In the genomic region with DNA sequence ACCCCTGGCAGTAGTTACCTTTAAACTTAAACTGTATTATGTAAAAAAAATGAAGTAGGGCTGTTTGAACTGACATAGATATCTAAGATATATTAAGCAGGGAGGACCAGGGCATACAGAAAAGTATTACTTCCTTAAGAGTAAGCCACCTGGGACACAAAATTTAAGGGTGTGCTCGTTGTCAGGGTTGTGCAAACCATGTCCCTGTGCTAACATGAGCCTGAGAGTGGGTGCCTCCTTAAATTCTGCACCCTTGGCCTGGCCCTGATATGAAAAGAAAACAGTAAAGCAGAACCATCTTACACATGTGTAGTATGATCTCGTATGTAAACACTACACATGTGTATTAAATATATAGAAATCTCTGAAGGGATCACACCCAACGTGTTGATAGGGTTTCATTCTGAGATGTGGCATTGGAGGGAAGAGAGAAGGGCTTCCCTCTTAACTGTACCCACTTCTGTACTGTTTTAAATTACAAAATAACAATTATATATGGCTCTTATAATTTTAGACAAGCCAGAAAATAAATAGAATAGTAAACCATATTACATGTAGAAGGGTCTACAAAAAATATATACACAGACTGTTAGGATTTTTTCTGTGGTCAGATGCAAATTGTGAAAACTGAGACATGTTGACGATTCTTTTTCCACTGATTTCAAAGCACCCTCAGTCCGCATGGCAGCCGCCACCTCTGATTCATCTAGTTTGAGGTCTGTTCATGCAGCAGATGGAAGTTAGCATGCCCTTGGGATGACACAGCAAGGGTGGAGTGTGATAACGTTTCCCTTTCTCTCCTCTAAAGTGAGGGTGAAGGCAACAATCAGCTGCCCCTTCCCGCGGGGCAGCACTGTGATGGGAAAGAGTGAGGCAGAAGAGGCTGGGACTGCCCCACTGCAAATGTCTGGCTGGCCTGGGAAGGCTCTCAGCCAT, we compare ENCODE assay signal across 9 cellular contexts.
A peak's percentile ranks its signal among the peaks of the same experiment; 100 is the strongest.
DNase-seq lines count a peak whose midpoint lies in the region; ATAC-seq and TF ChIP-seq lines count a peak whose summit lies in the region.
"Had no signal": no experiment of that assay in that cellular context is flagged by ENCODE, and none has a peak within 500 bp of the region (broad histone marks: within the 10 kb centered on the region; RNA-seq: fewer than 3 reads in every experiment).

No MANE protein-coding gene starts in this region.

- CTCF ChIA-PET in RWPE1 (lab: Yijun Ruan, JAX), result no interaction called here
- CTCF ChIA-PET in Calu3 (lab: Charles Lee), result interaction anchor here (0.7 kb wide), 1 partner anchor 38 kb away, joined by 3 read pairs; no protein-coding TSS in a partner anchor

- no peak overlapping the region for H3K27ac Mint-ChIP-seq in stimulated activated naive B cell treated with anti-CD40 and anti-IgM and Interleukin-4, amounts not matched to agents 10 μg/mL and 1 μg/mL and 100 μg/mL, for 72 hours
- no peak overlapping the region for H3K27ac Mint-ChIP-seq in Calu3 (ENCODE audit: unreplicated experiment)

- H3K4me1 ChIP-seq in foreskin keratinocyte, result peaks cover 7% of the 10 kb centered on the region

- POLR2A ChIA-PET in RWPE1 (lab: Yijun Ruan, JAX; ENCODE audit: low non-redundant PET), result no interaction called here

- peak overlapping the region in 1 of 2 donors; percentile 47 for H3K4me3 Mint-ChIP-seq in stimulated activated naive B cell treated with anti-CD40 and anti-IgM and Interleukin-4, amounts not matched to agents 10 μg/mL and 1 μg/mL and 100 μg/mL, for 72 hours
- no peak overlapping the region for H3K4me3 Mint-ChIP-seq in Calu3 (ENCODE audit: low read depth, unreplicated experiment)
- H3K4me3 Mint-ChIP-seq: brain had no signal

- peak; percentile 60 for DNase-seq in activated CD8-positive, alpha-beta memory T cell treated with anti-CD3 and anti-CD28 coated beads for 24 hours
- DNase-seq in activated CD8-positive, alpha-beta memory T cell treated with anti-CD3 and anti-CD28 coated beads, Interleukin-2, amount 50 U/mL, for 48 hours, result no peak
- peak; percentile 61 for DNase-seq in RWPE1 (ENCODE audit: low spot score)
- DNase-seq in foreskin keratinocyte, result peak; percentile 58 to 79
- DNase-seq in stimulated activated naive B cell treated with anti-CD40 and anti-IgM and Interleukin-4, amounts not matched to agents 10 μg/mL and 1 μg/mL and 100 μg/mL, for 72 hours, result no peak
- no peak for DNase-seq in Calu3
- DNase-seq in NCI-H187 treated with DMSO at 0.1 percent for 48 hours (lab: John Stamatoyannopoulos, UW), result no peak
- no peak for DNase-seq in 8988T

- no peak for TF ChIP-seq CTCF in RWPE1 (conservative IDR thresholded peaks at IDR 0.05; ENCODE audit: low read depth)
- no peak for TF ChIP-seq CTCF in foreskin keratinocyte (conservative IDR thresholded peaks at IDR 0.05)
- TF ChIP-seq CTCF in Calu3 (IDR thresholded peaks at IDR 0.05; ENCODE audit: unreplicated experiment), result no peak

- peak; percentile 92 for ATAC-seq in foreskin keratinocyte
- peak; percentile 84 to 86 for ATAC-seq in stimulated activated naive B cell treated with anti-CD40 and anti-IgM and Interleukin-4, amounts not matched to agents 10 μg/mL and 1 μg/mL and 100 μg/mL, for 72 hours (replicated peaks)

- no TSS peak for BruUV-seq in Calu3 (replicated peaks; lab: Mats Ljungman, UMichigan)

- H3K27ac ChIP-seq in RWPE1 (peak overlapping the region; percentile 84), foreskin keratinocyte (no peak overlapping the region)

- intact Hi-C loops in Calu3 (cut with micrococcal nuclease; ENCODE audit: unreplicated experiment), result no loop called here

- H3K9me3 Mint-ChIP-seq in stimulated activated naive B cell treated with anti-CD40 and anti-IgM and Interleukin-4, amounts not matched to agents 10 μg/mL and 1 μg/mL and 100 μg/mL, for 72 hours, result no peaks in the 10 kb centered on the region
- no peaks in the 10 kb centered on the region for H3K9me3 Mint-ChIP-seq in Calu3 (ENCODE audit: low read depth, unreplicated experiment)

- H3K27me3 ChIP-seq in foreskin keratinocyte, result peaks cover 18% of the 10 kb centered on the region

- H3K4me1 Mint-ChIP-seq in stimulated activated naive B cell treated with anti-CD40 and anti-IgM and Interleukin-4, amounts not matched to agents 10 μg/mL and 1 μg/mL and 100 μg/mL, for 72 hours, result peaks cover 25 to 53% of the 10 kb centered on the region in 2 donors
- H3K4me1 Mint-ChIP-seq in Calu3 (ENCODE audit: low read depth, unreplicated experiment), result no peaks in the 10 kb centered on the region

- H3K27me3 Mint-ChIP-seq in stimulated activated naive B cell treated with anti-CD40 and anti-IgM and Interleukin-4, amounts not matched to agents 10 μg/mL and 1 μg/mL and 100 μg/mL, for 72 hours, result peaks cover 5 to 39% of the 10 kb centered on the region in 2 donors
- peaks cover 51% of the 10 kb centered on the region for H3K27me3 Mint-ChIP-seq in Calu3 (ENCODE audit: unreplicated experiment)
- H3K27me3 Mint-ChIP-seq: brain had no signal

- H3K36me3 Mint-ChIP-seq in stimulated activated naive B cell treated with anti-CD40 and anti-IgM and Interleukin-4, amounts not matched to agents 10 μg/mL and 1 μg/mL and 100 μg/mL, for 72 hours, result peaks cover 0 to 3% of the 10 kb centered on the region in 2 donors
- no peaks in the 10 kb centered on the region for H3K36me3 Mint-ChIP-seq in Calu3 (ENCODE audit: insufficient read depth, unreplicated experiment)
- H3K36me3 Mint-ChIP-seq: brain had no signal

Comparison
In these comparisons a context has a peak if more than half of its experiments do, and no peak if none do; other contexts are left out.
1. DNase-seq: peak in activated CD8-positive, alpha-beta memory T cell treated with anti-CD3 and anti-CD28 coated beads for 24 hours (single experiment), RWPE1 (single experiment) and foreskin keratinocyte (2 of 2); none in activated CD8-positive, alpha-beta memory T cell treated with anti-CD3 and anti-CD28 coated beads, Interleukin-2, amount 50 U/mL, for 48 hours (single experiment), stimulated activated naive B cell treated with anti-CD40 and anti-IgM and Interleukin-4, amounts not matched to agents 10 μg/mL and 1 μg/mL and 100 μg/mL, for 72 hours (single experiment), Calu3 (single experiment), NCI-H187 treated with DMSO at 0.1 percent for 48 hours (single experiment) and 8988T (single experiment).